16 cellular contexts compared by ENCODE assay signal in the genomic region with DNA sequence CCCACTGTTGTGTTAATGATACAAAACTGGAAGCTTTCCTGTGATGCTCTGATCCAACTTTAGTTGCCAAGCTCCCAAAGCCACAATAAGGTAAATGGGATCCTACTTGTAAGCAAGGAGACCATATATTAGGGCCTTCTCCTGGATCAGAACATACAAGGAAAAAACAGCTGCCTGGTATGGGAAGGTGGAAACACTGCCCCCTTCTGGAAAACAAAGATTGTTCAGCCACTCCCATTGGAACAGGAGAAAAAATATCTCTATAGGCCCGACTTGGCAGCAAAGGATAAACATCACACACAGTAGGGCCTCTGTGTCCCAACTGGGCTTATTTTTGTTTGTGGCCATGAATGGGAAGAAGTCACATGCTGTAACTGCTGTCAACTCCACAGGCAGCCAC.
A peak's percentile ranks its signal among the peaks of the same experiment; 100 is the strongest.
DNase-seq lines count a peak whose midpoint lies in the region; ATAC-seq and TF ChIP-seq lines count a peak whose summit lies in the region.
"Had no signal": no experiment of that assay in that cellular context is flagged by ENCODE, and none has a peak within 500 bp of the region (broad histone marks: within the 10 kb centered on the region; RNA-seq: fewer than 3 reads in every experiment).

No MANE protein-coding gene starts in this region.

- peak; percentile 7 for DNase-seq in MCF 10A (ENCODE audit: unreplicated experiment)
- no peak for DNase-seq in breast epithelium (ENCODE audit: low spot score in 2 of 2)
- peak; percentile 14 for DNase-seq in NB4 (ENCODE audit: low read depth)
- peak; percentile 4 for DNase-seq in endothelial cell (ENCODE audit: low spot score)
- no peak for DNase-seq in T-helper 1 cell
- no peak for DNase-seq in DMS114 treated with DMSO at 0.1 percent for 48 hours (lab: John Stamatoyannopoulos, UW; ENCODE audit: unreplicated experiment)
- no peak for DNase-seq in C1 segment of cervical spinal cord (lab: John Stamatoyannopoulos, UW)
- DNase-seq: activated CD8-positive, alpha-beta memory T cell treated with anti-CD3 and anti-CD28 coated beads, Interleukin-2, amount 50 U/mL, for 48 hours; activated naive CD4-positive, alpha-beta T cell treated with anti-CD3 and anti-CD28 coated beads for 36 hours; Calu3; dermis blood vessel endothelial cell; left colon; naive thymus-derived CD8-positive, alpha-beta T cell; NCI-H187; substantia nigra had no signal

- no peaks in the 10 kb centered on the region for H3K36me3 Mint-ChIP-seq in MCF 10A (ENCODE audit: insufficient read depth, unreplicated experiment)
- no peaks in the 10 kb centered on the region for H3K36me3 Mint-ChIP-seq in endothelial cell (ENCODE audit: low read depth, unreplicated experiment)
- H3K36me3 Mint-ChIP-seq: naive thymus-derived CD8-positive, alpha-beta T cell had no signal

- intact Hi-C loops in MCF 10A (cut with micrococcal nuclease) (no loop called here), breast epithelium (cut with DNase I; ENCODE audit: low total_unique reads) (no loop called here)

- H3K27ac ChIP-seq in breast epithelium, result no peak overlapping the region

- H3K4me3 Mint-ChIP-seq in MCF 10A (ENCODE audit: unreplicated experiment) (no peak overlapping the region), endothelial cell (ENCODE audit: unreplicated experiment) (no peak overlapping the region)
- H3K4me3 Mint-ChIP-seq: activated naive CD4-positive, alpha-beta T cell treated with anti-CD3 and anti-CD28 coated beads for 36 hours; naive thymus-derived CD8-positive, alpha-beta T cell had no signal

- no peak overlapping the region for H3K27ac Mint-ChIP-seq in MCF 10A (ENCODE audit: low read depth, unreplicated experiment)
- no peak overlapping the region for H3K27ac Mint-ChIP-seq in endothelial cell (ENCODE audit: unreplicated experiment)
- H3K27ac Mint-ChIP-seq: activated naive CD4-positive, alpha-beta T cell treated with anti-CD3 and anti-CD28 coated beads for 36 hours; naive thymus-derived CD8-positive, alpha-beta T cell had no signal

- CTCF ChIA-PET in MCF 10A (lab: Yijun Ruan, JAX), result interaction anchor here (0.6 kb wide), 1 partner anchor 155 kb away, joined by 3 read pairs; no protein-coding TSS in a partner anchor

- H3K4me1 Mint-ChIP-seq in MCF 10A (ENCODE audit: insufficient read depth, unreplicated experiment), result no peaks in the 10 kb centered on the region
- H3K4me1 Mint-ChIP-seq in endothelial cell (ENCODE audit: unreplicated experiment), result no peaks in the 10 kb centered on the region
- H3K4me1 Mint-ChIP-seq: naive thymus-derived CD8-positive, alpha-beta T cell had no signal

- H3K9me3 Mint-ChIP-seq in MCF 10A (ENCODE audit: unreplicated experiment), result peaks cover 31% of the 10 kb centered on the region
- no peaks in the 10 kb centered on the region for H3K9me3 Mint-ChIP-seq in endothelial cell (ENCODE audit: unreplicated experiment)
- H3K9me3 Mint-ChIP-seq: activated naive CD4-positive, alpha-beta T cell treated with anti-CD3 and anti-CD28 coated beads for 36 hours had no signal

- H3K36me3 ChIP-seq in breast epithelium, result no peaks in the 10 kb centered on the region

- H3K4me3 ChIP-seq in breast epithelium (no peak overlapping the region), NB4 (ENCODE audit: low read depth, low read length) (no peak overlapping the region)

- no peaks in the 10 kb centered on the region for H3K4me1 ChIP-seq in breast epithelium

- no peaks in the 10 kb centered on the region for H3K27me3 Mint-ChIP-seq in MCF 10A (ENCODE audit: insufficient read depth, unreplicated experiment)
- no peaks in the 10 kb centered on the region for H3K27me3 Mint-ChIP-seq in endothelial cell (ENCODE audit: unreplicated experiment)
- H3K27me3 Mint-ChIP-seq: naive thymus-derived CD8-positive, alpha-beta T cell had no signal

- POLR2A ChIA-PET in MCF 10A (lab: Yijun Ruan, JAX), result no interaction called here

- ATAC-seq in HG02885 (IDR thresholded peaks at IDR 0.05; ENCODE audit: poor library complexity, unreplicated experiment), result no peak
- ATAC-seq: left colon; naive thymus-derived CD8-positive, alpha-beta T cell had no signal

- BruUV-seq in MCF 10A (replicated peaks; lab: Mats Ljungman, UMichigan), result no TSS peak

- TF ChIP-seq POLR2A in breast epithelium (IDR thresholded peaks at IDR 0.05), result no peak
- no peak for TF ChIP-seq POLR2A in NB4 (IDR thresholded peaks at IDR 0.05; ENCODE audit: extremely low read depth, insufficient read length)

- H3K27me3 ChIP-seq in breast epithelium, result no peaks in the 10 kb centered on the region

- no peaks in the 10 kb centered on the region for H3K9me3 ChIP-seq in breast epithelium

- TF ChIP-seq CTCF in MCF 10A (IDR thresholded peaks at IDR 0.05; ENCODE audit: unreplicated experiment) (no peak), breast epithelium (IDR thresholded peaks at IDR 0.05) (no peak), NB4 (IDR thresholded peaks at IDR 0.05; ENCODE audit: low read depth, low read length) (peak; percentile 23), endothelial cell (IDR thresholded peaks at IDR 0.05; ENCODE audit: unreplicated experiment) (peak; percentile 39)

Comparison
In these comparisons a context has a peak if more than half of its experiments do, and no peak if none do; other contexts are left out.
1. DNase-seq: peak in MCF 10A (single experiment), NB4 (single experiment) and endothelial cell (single experiment); none in breast epithelium (0 of 2), T-helper 1 cell (0 of 5), DMS114 treated with DMSO at 0.1 percent for 48 hours (single experiment) and C1 segment of cervical spinal cord (0 of 14).
2. CTCF ChIP-seq: peak in NB4 (single experiment) and endothelial cell (single experiment); none in MCF 10A (single experiment) and breast epithelium (0 of 3).